ENCODE assay signal across 9 cellular contexts in genomic region chr3:5123937-5124336, GRCh38. TPM values are rescaled to one million over a fixed set of nuclear protein-coding genes. Genes with fewer than 3 reads are reported as not detected.
DNase-seq lines count a peak whose midpoint lies in the region; ATAC-seq, FAIRE-seq and TF ChIP-seq lines count a peak whose summit lies in the region.
"Had no signal": no experiment of that assay in that cellular context is flagged by ENCODE, and none has a peak within 500 bp of the region (broad histone marks: within the 10 kb centered on the region; RNA-seq: fewer than 3 reads in every experiment).

No MANE protein-coding gene starts in this region.

- no peak overlapping the region for H2AFZ ChIP-seq in HepG2 (ENCODE audit: low read length)

- TF ChIP-seq CTCF in HepG2 (CRISPR knock-in tag; IDR thresholded peaks at IDR 0.05) = no peak
- TF ChIP-seq CTCF in tibial artery (IDR thresholded peaks at IDR 0.05) = no peak

- no peaks in the 10 kb centered on the region for H3K9me3 Mint-ChIP-seq in activated T-cell treated with anti-CD3 and anti-CD28 coated beads, Interleukin-2, amount 50 U/mL, for 4 hours
- no peaks in the 10 kb centered on the region for H3K9me3 Mint-ChIP-seq in activated naive CD8-positive, alpha-beta T cell (ENCODE audit: low read depth)

- POLR2A ChIA-PET in HepG2 (lab: Yijun Ruan, JAX) = interaction anchor here (0.8 to 1.1 kb wide), 2 partner anchors 9 to 403 kb away, joined by 3 to 4 read pairs; no protein-coding TSS in a partner anchor

- peaks cover 2% of the 10 kb centered on the region for H3K36me3 Mint-ChIP-seq in activated T-cell treated with anti-CD3 and anti-CD28 coated beads, Interleukin-2, amount 50 U/mL, for 4 hours (ENCODE audit: insufficient read depth)
- H3K36me3 Mint-ChIP-seq in activated naive CD8-positive, alpha-beta T cell = peaks cover 2% of the 10 kb centered on the region

- H3K4me3 ChIP-seq in HepG2 (replicated peaks in 1 of 3; ENCODE audit: insufficient read depth in 1 of 3, low read depth in 2 of 3, low read length in 3 of 3) (peak overlapping the region; percentile 85 to 92 (median 91)), tibial artery (peak overlapping the region; percentile 95 to 100)

- peak overlapping the region; percentile 89 for H3K4me3 Mint-ChIP-seq in activated T-cell treated with anti-CD3 and anti-CD28 coated beads, Interleukin-2, amount 50 U/mL, for 4 hours
- peak overlapping the region; percentile 96 for H3K4me3 Mint-ChIP-seq in activated naive CD8-positive, alpha-beta T cell

- H3K27ac ChIP-seq in HepG2 (ENCODE audit: extremely low read length, insufficient read depth, low read length) = peak overlapping the region; percentile 82
- peak overlapping the region in 1 of 2 donors; percentile 94 for H3K27ac ChIP-seq in tibial artery

- CTCF ChIA-PET in HepG2 (lab: Yijun Ruan, JAX; ENCODE audit: low intra/inter-chr PET ratio, low total read pairs) = no interaction called here

- H3K36me3 ChIP-seq in HepG2 (replicated peaks in 1 of 2; ENCODE audit: control insufficient read depth in 1 of 2, insufficient read depth in 2 of 2, low read length in 2 of 2) (no peaks in the 10 kb centered on the region), tibial artery (no peaks in the 10 kb centered on the region)

- in situ Hi-C loops in HepG2 (cut with HindIII; ENCODE audit: extremely low pct_ligation_motif_present, low pct_unique_long_range_greater_than_20kb) = loop anchor here (5.0 kb wide), 1 partner anchor 63 kb away; the partner anchor contains the start of gene EDEM1

- H3K27me3 Mint-ChIP-seq in activated T-cell treated with anti-CD3 and anti-CD28 coated beads, Interleukin-2, amount 50 U/mL, for 4 hours (ENCODE audit: low read depth) = no peaks in the 10 kb centered on the region
- no peaks in the 10 kb centered on the region for H3K27me3 Mint-ChIP-seq in activated naive CD8-positive, alpha-beta T cell

- ATAC-seq in activated T-cell treated with anti-CD3 and anti-CD28 coated beads, Interleukin-2, amount 50 U/mL, for 4 hours = no peak
- no peak for ATAC-seq in HepG2
- no peak for ATAC-seq in HG02571 (IDR thresholded peaks at IDR 0.05; ENCODE audit: unreplicated experiment)

- peak overlapping the region; percentile 80 for H3K4me2 ChIP-seq in HepG2 (ENCODE audit: low read depth, low read length)

- peaks cover 65% of the 10 kb centered on the region for H3K79me2 ChIP-seq in HepG2 (ENCODE audit: insufficient read depth, low read length)

- TF ChIP-seq EP300 in HepG2 (IDR thresholded peaks at IDR 0.05; ENCODE audit: low read depth in 2 of 2, low read length in 2 of 2) (no peak), HepG2 (CRISPR knock-in tag; IDR thresholded peaks at IDR 0.05; ENCODE audit: borderline replicate concordance) (no peak)

- intact Hi-C loops in HepG2 (cut with micrococcal nuclease; ENCODE audit: unreplicated experiment) = loop anchor here (2.0 to 5.0 kb wide), 2 partner anchors 63 to 147 kb away; partner anchors contain the start of genes BHLHE40 and EDEM1
- intact Hi-C loops in tibial artery (cut with DNase I; ENCODE audit: low total_unique reads) = loop anchor here (5.0 kb wide), 1 partner anchor 63 kb away; the partner anchor contains the start of gene EDEM1

- H3K9ac ChIP-seq in HepG2 (ENCODE audit: insufficient read depth, low read depth, low read length) = peak overlapping the region; percentile 93

- H3K27me3 ChIP-seq in HepG2 (ENCODE audit: control insufficient read depth in 1 of 2, insufficient read depth in 2 of 2, low read length in 2 of 2) = no peaks in the 10 kb centered on the region; a peak in 1 of 5 replicates
- H3K27me3 ChIP-seq in tibial artery = no peaks in the 10 kb centered on the region

- H4K20me1 ChIP-seq in HepG2 (ENCODE audit: insufficient read depth, low read length) = peaks cover 4% of the 10 kb centered on the region

- TF ChIP-seq POLR2A in HepG2 (IDR thresholded peaks at IDR 0.05; ENCODE audit: insufficient read depth in 1 of 2, low read depth in 2 of 2, low read length in 2 of 2) = no peak

- peaks cover 35% of the 10 kb centered on the region for H3K4me1 ChIP-seq in HepG2 (ENCODE audit: insufficient read depth, low read length)
- H3K4me1 ChIP-seq in tibial artery = peaks cover 0 to 54% (median 28%) of the 10 kb centered on the region in 4 donors

- no TSS peak for BruUV-seq in HepG2 (replicated peaks; lab: Mats Ljungman, UMichigan)

- 85% methylated on average over 12 of the region's 12 CpGs for WGBS in HepG2 (ENCODE audit: low lambda C conversion rate)

- H3K9me3 ChIP-seq in HepG2 (ENCODE audit: low read length) (no peaks in the 10 kb centered on the region), tibial artery (no peaks in the 10 kb centered on the region)

- no peak for FAIRE-seq in HepG2 (lab: Jason Lieb, UNC)

- peaks cover 49% of the 10 kb centered on the region for H3K4me1 Mint-ChIP-seq in activated T-cell treated with anti-CD3 and anti-CD28 coated beads, Interleukin-2, amount 50 U/mL, for 4 hours (ENCODE audit: low read depth)
- peaks cover 54% of the 10 kb centered on the region for H3K4me1 Mint-ChIP-seq in activated naive CD8-positive, alpha-beta T cell (ENCODE audit: low read depth)

- TF ChIP-seq RAD21 in HepG2 (CRISPR knock-in tag; IDR thresholded peaks at IDR 0.05) = no peak

- DNase-seq in activated T-cell treated with anti-CD3 and anti-CD28 coated beads, Interleukin-2, amount 50 U/mL, for 4 hours = no peak
- DNase-seq in activated T-cell treated with anti-CD3 and anti-CD28 coated beads for 4 hours (no peak), HepG2 (ENCODE audit: low spot score) (no peak), tibial artery (no peak), H4 (ENCODE audit: low spot score) (no peak)
- no peak for DNase-seq in stimulated activated CD4-positive, alpha-beta T cell treated with anti-CD3 and anti-CD28 coated beads, Interleukin-4, amount 100 ng/mL, for 24 hours
- DNase-seq: activated gamma-delta T cell treated with Interleukin-2 at 50 U/mL for 16 hours had no signal

- H3K27ac Mint-ChIP-seq in activated naive CD8-positive, alpha-beta T cell = peak overlapping the region; percentile 87

TF ChIP-seq in HepG2, 621 proteins besides CTCF, POLR2A, EP300 and RAD21:
- TF ChIP-seq ZNF30 (CRISPR knock-in tag; IDR thresholded peaks at IDR 0.05) (no peak), MTA1 (CRISPR knock-in tag; IDR thresholded peaks at IDR 0.05; ENCODE audit: borderline replicate concordance) (no peak), TFDP1 (CRISPR knock-in tag; IDR thresholded peaks at IDR 0.05; ENCODE audit: borderline replicate concordance) (no peak)

RNA-seq across cellular contexts. Expression of gene ARL8B, which starts 1.8 kb away (rescaled TPM):
- total RNA-seq in activated T-cell treated with anti-CD3 and anti-CD28 coated beads, Interleukin-2, amount 50 U/mL, for 4 hours = 10 to 100 TPM; 66.7 to 89.4 (median 72.1) TPM
- total RNA-seq in HepG2 (2016; rRNA removed; fragmentation: Illumina TruSeq; extraction: Trizol) = 30.4 and 33.1 TPM in 2 replicates
- total RNA-seq in HepG2 (2016; cell fraction: cytosol; rRNA removed; fragmentation: Illumina TruSeq; extraction: Trizol; ENCODE audit: low read depth) = 5.4 and 5.9 TPM in 2 replicates
- 33.4 and 36.2 TPM in 2 replicates for total RNA-seq in HepG2 (2016; cell fraction: insoluble cytoplasmic fraction; rRNA removed; fragmentation: Illumina TruSeq; extraction: Trizol)
- total RNA-seq in HepG2 (2016; cell fraction: membrane; rRNA removed; fragmentation: Illumina TruSeq; extraction: Trizol) = 19.9 and 20.5 TPM in 2 replicates
- total RNA-seq in HepG2 (2016; cell fraction: nucleus; rRNA removed; fragmentation: Illumina TruSeq; extraction: Trizol) = 38.1 and 40.6 TPM in 2 replicates
- polyA plus RNA-seq in HepG2 (2011; rRNA removed) = 15.6 and 23.5 TPM in 2 replicates
- 13.3 and 20.0 TPM in 2 replicates for polyA plus RNA-seq in HepG2 (2011; cell fraction: cytosol; rRNA removed)
- 14.6 and 19.7 TPM in 2 replicates for polyA plus RNA-seq in HepG2 (2011; cell fraction: nucleus; rRNA removed)
- 29.9 and 30.2 TPM in 2 replicates for polyA plus RNA-seq in HepG2 (2012)
- polyA plus RNA-seq in HepG2 (2016; cell fraction: cytosol; fragmentation: Illumina TruSeq; extraction: Trizol; ENCODE audit: low read depth) = 5.7 and 7.1 TPM in 2 replicates
- polyA plus RNA-seq in HepG2 (2016; cell fraction: insoluble cytoplasmic fraction; fragmentation: Illumina TruSeq; extraction: Trizol; ENCODE audit: low read depth) = 38.6 and 42.3 TPM in 2 replicates
- 14.7 TPM in 2 replicates for polyA plus RNA-seq in HepG2 (2016; cell fraction: membrane; fragmentation: Illumina TruSeq; extraction: Trizol; ENCODE audit: low read depth)
- polyA plus RNA-seq in HepG2 (2016; cell fraction: nucleus; fragmentation: Illumina TruSeq; extraction: Trizol; ENCODE audit: insufficient read depth, low read depth) = 55.9 and 57.1 TPM in 2 replicates
- 5.8 and 10.0 TPM in 2 replicates for polyA minus RNA-seq in HepG2 (2011; rRNA and poly(A)+ RNA removed; ENCODE audit: low replicate concordance)
- 17.1 and 19.6 TPM in 2 replicates for polyA minus RNA-seq in HepG2 (2011; cell fraction: cytosol; rRNA and poly(A)+ RNA removed)
- 20.3 and 22.3 TPM in 2 replicates for polyA minus RNA-seq in HepG2 (2011; cell fraction: nucleus; rRNA and poly(A)+ RNA removed)
- 46.9 and 49.3 TPM in 2 replicates for total RNA-seq in H4 (2014; rRNA removed; shearing (Covaris generic))
